ENCODE assay signal across 10 cellular contexts in the genomic region with DNA sequence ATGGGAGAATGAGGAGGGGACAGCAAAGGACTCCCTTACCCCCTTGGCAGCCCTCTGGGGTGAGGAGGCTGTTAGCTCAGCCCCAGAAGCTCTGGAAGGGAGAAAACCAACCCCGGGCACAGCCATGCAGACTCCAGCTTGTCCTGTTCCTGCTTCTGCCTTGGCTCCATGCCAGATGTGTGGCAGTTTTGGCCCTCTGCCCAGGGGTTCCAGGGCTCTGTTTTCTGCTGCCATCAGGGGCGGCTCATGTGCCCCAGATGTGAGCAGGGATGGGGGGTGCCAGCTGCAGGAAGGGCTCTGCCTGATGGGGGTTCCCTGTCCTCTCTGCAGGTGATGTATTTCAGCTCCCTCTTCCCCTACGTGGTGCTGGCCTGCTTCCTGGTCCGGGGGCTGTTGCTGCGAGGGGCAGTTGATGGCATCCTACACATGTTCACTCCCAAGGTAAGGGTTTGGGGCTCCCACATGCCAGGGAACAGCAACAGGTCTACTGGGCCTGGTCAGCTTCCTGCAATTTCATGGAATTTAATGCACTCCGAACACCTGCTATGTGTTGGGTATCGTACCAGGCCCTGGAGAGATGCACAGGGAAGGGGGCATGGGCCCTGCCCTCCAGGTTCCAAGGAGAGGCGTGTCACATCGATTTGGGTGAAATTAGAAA. TPM values are rescaled to one million over a fixed set of nuclear protein-coding genes. Genes with fewer than 3 reads are reported as not detected.
A peak's percentile ranks its signal among the peaks of the same experiment; 100 is the strongest.
DNase-seq lines count a peak whose midpoint lies in the region; ATAC-seq and TF ChIP-seq lines count a peak whose summit lies in the region.
"Had no signal": no experiment of that assay in that cellular context is flagged by ENCODE, and none has a peak within 500 bp of the region (broad histone marks: within the 10 kb centered on the region; RNA-seq: fewer than 3 reads in every experiment).

No MANE protein-coding gene starts in this region.

- ATAC-seq in HG02870 (IDR thresholded peaks at IDR 0.05; ENCODE audit: unreplicated experiment) (no peak), GM18498 (IDR thresholded peaks at IDR 0.05; ENCODE audit: unreplicated experiment) (no peak)

- peak; percentile 91 for DNase-seq in COR-L47 (lab: John Stamatoyannopoulos, UW)
- DNase-seq in NCI-H128 (lab: John Stamatoyannopoulos, UW; ENCODE audit: unreplicated experiment) = peak; percentile 60
- DNase-seq in SHP77 (lab: John Stamatoyannopoulos, UW) = peak; percentile 50 to 67
- peak; percentile 35 for DNase-seq in hepatocyte (ENCODE audit: low spot score)
- no peak for DNase-seq in GDM1 (lab: John Stamatoyannopoulos, UW)
- no peak for DNase-seq in type B pancreatic cell (ENCODE audit: extremely low spot score, unreplicated experiment)
- DNase-seq: activated CD4-positive, alpha-beta T cell treated with anti-CD3 and anti-CD28 coated beads for 48 hours; activated naive CD8-positive, alpha-beta T cell treated with anti-CD3 and anti-CD28 coated beads, Interleukin-2, amount 10 ng/mL, durations not matched to agents 7 days and 5 days had no signal

- H3K4me3 Mint-ChIP-seq in type B pancreatic cell = no peak overlapping the region
- H3K4me3 Mint-ChIP-seq: activated naive CD8-positive, alpha-beta T cell treated with anti-CD3 and anti-CD28 coated beads, Interleukin-2, amount 10 ng/mL, durations not matched to agents 7 days and 5 days had no signal

- no peak overlapping the region for H3K4me2 ChIP-seq in hepatocyte

- no peaks in the 10 kb centered on the region for H3K36me3 ChIP-seq in hepatocyte (replicated peaks; ENCODE audit: insufficient read depth, low read depth)

- H3K4me3 ChIP-seq in hepatocyte = no peak overlapping the region

- no peak overlapping the region for H3K27ac Mint-ChIP-seq in type B pancreatic cell
- H3K27ac Mint-ChIP-seq: activated naive CD8-positive, alpha-beta T cell treated with anti-CD3 and anti-CD28 coated beads, Interleukin-2, amount 10 ng/mL, durations not matched to agents 7 days and 5 days had no signal

- H3K27me3 ChIP-seq in hepatocyte = no peaks in the 10 kb centered on the region

- H3K4me1 ChIP-seq in hepatocyte (ENCODE audit: insufficient read depth) = no peaks in the 10 kb centered on the region

- H3K9me3 ChIP-seq in hepatocyte (ENCODE audit: low read depth) = no peaks in the 10 kb centered on the region

- 76% methylated on average over 9 of the region's 9 CpGs for WGBS in hepatocyte (ENCODE audit: low lambda C conversion rate, missing lambda C conversion rate)

- no peaks in the 10 kb centered on the region for H3K9me2 ChIP-seq in hepatocyte (replicated peaks; ENCODE audit: insufficient read depth)

- H3K79me2 ChIP-seq in hepatocyte = no peaks in the 10 kb centered on the region

- TF ChIP-seq CTCF in hepatocyte (IDR thresholded peaks at IDR 0.05; ENCODE audit: poor library complexity) = no peak
- no peak for TF ChIP-seq CTCF in type B pancreatic cell (conservative IDR thresholded peaks at IDR 0.05)

- no peaks in the 10 kb centered on the region for H3K36me3 Mint-ChIP-seq in type B pancreatic cell
- H3K36me3 Mint-ChIP-seq: activated naive CD8-positive, alpha-beta T cell treated with anti-CD3 and anti-CD28 coated beads, Interleukin-2, amount 10 ng/mL, durations not matched to agents 7 days and 5 days had no signal

- H2AFZ ChIP-seq in hepatocyte = no peak overlapping the region

- no peak overlapping the region for H3K27ac ChIP-seq in hepatocyte

- H4K20me1 ChIP-seq in hepatocyte (ENCODE audit: insufficient read depth, poor library complexity, severe bottlenecking) = no peaks in the 10 kb centered on the region

- H3K9me3 Mint-ChIP-seq in type B pancreatic cell = no peaks in the 10 kb centered on the region
- H3K9me3 Mint-ChIP-seq: activated naive CD8-positive, alpha-beta T cell treated with anti-CD3 and anti-CD28 coated beads, Interleukin-2, amount 10 ng/mL, durations not matched to agents 7 days and 5 days had no signal

- H3K27me3 Mint-ChIP-seq in type B pancreatic cell = peaks cover 17% of the 10 kb centered on the region
- H3K27me3 Mint-ChIP-seq: activated naive CD8-positive, alpha-beta T cell treated with anti-CD3 and anti-CD28 coated beads, Interleukin-2, amount 10 ng/mL, durations not matched to agents 7 days and 5 days had no signal

- peaks cover 3% of the 10 kb centered on the region for H3K4me1 Mint-ChIP-seq in type B pancreatic cell (ENCODE audit: unreplicated experiment)
- H3K4me1 Mint-ChIP-seq: activated naive CD8-positive, alpha-beta T cell treated with anti-CD3 and anti-CD28 coated beads, Interleukin-2, amount 10 ng/mL, durations not matched to agents 7 days and 5 days had no signal

RNA-seq across cellular contexts. Expression of a gene that starts 26.1 kb away (rescaled TPM):
- total RNA-seq in hepatocyte (0.04 and 0.63 TPM in 2 replicates), type B pancreatic cell (ENCODE audit: low replicate concordance) (0.50 and 0.58 TPM in 2 replicates)
- 0.17 and 0.36 TPM in 2 replicates for polyA plus RNA-seq in hepatocyte
- total RNA-seq: activated naive CD8-positive, alpha-beta T cell treated with anti-CD3 and anti-CD28 coated beads, Interleukin-2, amount 10 ng/mL, durations not matched to agents 7 days and 5 days had no signal

RNA-seq across cellular contexts. Expression of a gene that starts 33.7 kb away (rescaled TPM):
- total RNA-seq in hepatocyte (1.3 and 2.1 TPM in 2 replicates), type B pancreatic cell (ENCODE audit: low replicate concordance) (3.4 and 4.8 TPM in 2 replicates)
- polyA plus RNA-seq in hepatocyte = 4.6 and 4.8 TPM in 2 replicates

Comparison
In these comparisons a context has a peak if more than half of its experiments do, and no peak if none do; other contexts are left out.
1. DNase-seq: peak in COR-L47 (single experiment), NCI-H128 (single experiment), SHP77 (2 of 2) and hepatocyte (single experiment); none in GDM1 (single experiment) and type B pancreatic cell (single experiment).